8 cellular contexts compared by ENCODE assay signal in genomic region chr2:205766765-205767359, GRCh38.
A peak's percentile ranks its signal among the peaks of the same experiment; 100 is the strongest.
DNase-seq lines count a peak whose midpoint lies in the region; ATAC-seq and TF ChIP-seq lines count a peak whose summit lies in the region.

No MANE protein-coding gene starts in this region.

- peak; percentile 50 for DNase-seq in DMS153 treated with DMSO at 0.1 percent for 48 hours (lab: John Stamatoyannopoulos, UW; ENCODE audit: unreplicated experiment)
- DNase-seq in H9: peak; percentile 59
- DNase-seq in NCI-H2227 (lab: John Stamatoyannopoulos, UW; ENCODE audit: unreplicated experiment): peak; percentile 86
- DNase-seq in activated CD4-positive, alpha-beta T cell treated with anti-CD3 and anti-CD28 coated beads, Interleukin-2, amount 50 U/mL, for 4 hours: peak; percentile 38 to 43
- peak; percentile 84 for DNase-seq in endodermal cell
- peak; percentile 71 for DNase-seq in mucosa of gallbladder (ENCODE audit: low spot score)
- DNase-seq in stimulated activated naive CD8-positive, alpha-beta T cell treated with anti-CD3 and anti-CD28 coated beads, Interleukin-15, Interleukin-2, amounts not matched to agents 100 U/mL and 50 U/mL, for 24 hours: peak; percentile 63

- H3K27me3 Mint-ChIP-seq in H9 (ENCODE audit: low read depth) (peaks cover 13% of the 10 kb centered on the region), endodermal cell (ENCODE audit: insufficient read depth) (no peaks in the 10 kb centered on the region)

- peak overlapping the region in 2 of 3 experiments; percentile 63 to 68; a peak in 2 of 7 replicates for H3K27ac Mint-ChIP-seq in H9
- H3K27ac Mint-ChIP-seq in endodermal cell: peak overlapping the region; percentile 33

- no peak overlapping the region for H3K18ac ChIP-seq in H9 (ENCODE audit: insufficient read length, low read depth, low read length)

- no CpG with 5 or more reads among the region's 9 CpGs for WGBS in H9 (ENCODE audit: extremely low coverage, insufficient read length, low lambda C conversion rate)
- 33 to 51% methylated on average over 7 to 9 of the region's 9 CpGs for WGBS in endodermal cell (ENCODE audit: insufficient coverage in 1 of 2, insufficient read length in 1 of 2), 2 experiments

- H4K91ac ChIP-seq in H9 (ENCODE audit: insufficient read length, low read depth, low read length): no peak overlapping the region

- TF ChIP-seq CTCF in H9 (conservative IDR thresholded peaks at IDR 0.05) (peak; percentile 91), endodermal cell (conservative IDR thresholded peaks at IDR 0.05) (peak; percentile 96)

- H2BK120ac ChIP-seq in H9 (ENCODE audit: low read depth, low read length, poor library complexity, severe bottlenecking): peak overlapping the region; percentile 24

- no peak overlapping the region for H2AFZ ChIP-seq in H9 (ENCODE audit: low read length)

- H3K27me3 ChIP-seq in H9 (ENCODE audit: insufficient read depth, low read length) (no peaks in the 10 kb centered on the region), endodermal cell (ENCODE audit: control insufficient read depth, insufficient read depth, low read length, poor library complexity, severe bottlenecking) (no peaks in the 10 kb centered on the region)

- H2BK15ac ChIP-seq in H9 (ENCODE audit: low read depth, low read length): no peak overlapping the region

- ATAC-seq in stimulated activated naive CD8-positive, alpha-beta T cell treated with anti-CD3 and anti-CD28 coated beads, Interleukin-15, Interleukin-2, amounts not matched to agents 100 U/mL and 50 U/mL, for 24 hours: no peak
- ATAC-seq in GM19324 (IDR thresholded peaks at IDR 0.05; ENCODE audit: low FRiP score, unreplicated experiment): no peak

- H3K4me1 Mint-ChIP-seq in H9 (peaks cover 49 to 56% of the 10 kb centered on the region in 2 experiments), endodermal cell (peaks cover 31% of the 10 kb centered on the region)

- no peaks in the 10 kb centered on the region for H4K20me1 ChIP-seq in H9 (ENCODE audit: control insufficient read depth, insufficient read depth, insufficient read length)

- H2BK5ac ChIP-seq in H9 (ENCODE audit: insufficient read length, low read length): no peak overlapping the region

- H3K27ac ChIP-seq in H9 (ENCODE audit: insufficient read length, low read depth, low read length) (no peak overlapping the region), endodermal cell (ENCODE audit: low read depth, low read length) (no peak overlapping the region)

- H3K9me3 ChIP-seq in H9 (ENCODE audit: control insufficient read depth, low read depth, low read length) (no peaks in the 10 kb centered on the region), endodermal cell (ENCODE audit: control insufficient read depth, low read length) (no peaks in the 10 kb centered on the region)

- no peak overlapping the region; the same call in 1 of the 2 replicates for H3K14ac ChIP-seq in H9 (ENCODE audit: insufficient read depth, low read length)

- H3K4ac ChIP-seq in H9 (ENCODE audit: low read depth, low read length): no peak overlapping the region

- H4K5ac ChIP-seq in H9 (ENCODE audit: insufficient read length, low read depth, low read length): no peak overlapping the region

- H3K9ac ChIP-seq in H9 (ENCODE audit: extremely low read depth, insufficient read length, low read length) (no peak overlapping the region), endodermal cell (ENCODE audit: extremely low read depth, low read length, poor library complexity, severe bottlenecking) (no peak overlapping the region)

- H3K4me1 ChIP-seq in H9 (ENCODE audit: insufficient read depth, low read length) (peaks cover 3% of the 10 kb centered on the region; the same call in 1 of the 2 replicates), endodermal cell (ENCODE audit: control insufficient read depth, insufficient read depth, low read length) (peaks cover 19% of the 10 kb centered on the region)

- H3K4me3 Mint-ChIP-seq in H9: no peak overlapping the region
- H3K4me3 Mint-ChIP-seq in endodermal cell: no peak overlapping the region

- no peak overlapping the region for H4K8ac ChIP-seq in H9 (replicated peaks; ENCODE audit: insufficient read length, low read depth, low read length)

- H3K9me3 Mint-ChIP-seq in H9 (no peaks in the 10 kb centered on the region), endodermal cell (no peaks in the 10 kb centered on the region)

- no peak overlapping the region for H3K56ac ChIP-seq in H9 (ENCODE audit: insufficient read length, low read depth, low read length)

- H2BK20ac ChIP-seq in H9 (ENCODE audit: low read depth, low read length, poor library complexity, severe bottlenecking): no peak overlapping the region

- H2BK12ac ChIP-seq in H9 (ENCODE audit: insufficient read length, low read depth, low read length): no peak overlapping the region

- H2AK5ac ChIP-seq in H9 (ENCODE audit: insufficient read length, low read length): no peak overlapping the region

- no peak overlapping the region for H3K23ac ChIP-seq in H9 (ENCODE audit: insufficient read length, low read depth, low read length)

- H3K4me3 ChIP-seq in endodermal cell (ENCODE audit: low read length): no peak overlapping the region

- H3K23me2 ChIP-seq in H9 (ENCODE audit: insufficient read length, low read depth, low read length, poor library complexity, severe bottlenecking): no peaks in the 10 kb centered on the region

- H3K4me2 ChIP-seq in H9 (ENCODE audit: insufficient read depth, insufficient read length, low read length): no peak overlapping the region

- H3K36me3 Mint-ChIP-seq in H9 (ENCODE audit: insufficient read depth in 1 of 3, low read depth in 3 of 3): peaks cover 0 to 9% (median 7%) of the 10 kb centered on the region in 3 experiments; a peak in 3 of 7 replicates
- H3K36me3 Mint-ChIP-seq in endodermal cell (ENCODE audit: low read depth): peaks cover 37% of the 10 kb centered on the region

- H3T11ph ChIP-seq in H9 (ENCODE audit: low read length): no peak overlapping the region

- no peaks in the 10 kb centered on the region for H3K79me2 ChIP-seq in H9 (ENCODE audit: insufficient read depth, low read length)

- H3K36me3 ChIP-seq in endodermal cell (ENCODE audit: control insufficient read depth, insufficient read depth, low read length): peaks cover 71% of the 10 kb centered on the region

- no peaks in the 10 kb centered on the region for H3K79me1 ChIP-seq in H9 (ENCODE audit: insufficient read depth, low read depth, low read length, poor library complexity, severe bottlenecking)
